31 cellular contexts compared by ENCODE assay signal in the genomic region with DNA sequence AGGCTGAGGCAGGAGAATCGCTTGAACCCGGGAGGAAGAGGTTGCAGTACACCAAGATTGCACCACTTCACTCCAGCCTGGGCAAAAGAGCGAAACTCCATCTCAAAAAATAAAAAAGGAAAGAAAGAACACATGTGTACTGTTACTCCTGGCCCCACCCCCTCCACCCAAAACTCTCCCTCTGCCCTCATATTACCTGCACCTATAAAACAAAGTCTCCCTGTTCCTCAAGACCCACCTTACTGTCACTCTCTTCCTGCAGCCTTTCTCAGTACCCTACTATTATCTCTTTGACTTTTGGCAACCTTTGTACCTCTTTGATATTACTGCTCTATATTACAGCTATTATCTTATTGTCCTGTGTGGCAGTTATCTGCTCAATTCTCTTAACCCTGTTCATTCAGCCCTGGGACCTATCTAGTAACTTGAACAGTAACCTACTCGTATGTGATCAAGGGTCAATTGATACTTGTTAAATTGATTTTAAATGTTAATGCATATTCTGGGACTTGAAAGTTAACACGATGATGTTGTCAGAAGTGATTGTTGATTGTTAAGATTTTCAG.
"Had no signal": no experiment of that assay in that cellular context is flagged by ENCODE, and none has a peak within 500 bp of the region (broad histone marks: within the 10 kb centered on the region; RNA-seq: fewer than 3 reads in every experiment).

No MANE protein-coding gene starts in this region.

- DNase-seq: activated B cell treated with CpG ODN at 0.5 μM for 24 hours; activated CD4-positive, alpha-beta memory T cell treated with anti-CD3 and anti-CD28 coated beads for 36 hours; activated CD4-positive, alpha-beta T cell treated with anti-CD3 and anti-CD28 coated beads for 4 hours; activated CD4-positive, alpha-beta T cell treated with anti-CD3 and anti-CD28 coated beads, Interleukin-2, amount 50 U/mL, for 1 hour; activated CD4-positive, CD25-positive, alpha-beta regulatory T cell treated with anti-CD3 and anti-CD28 coated beads, Interleukin-2, amount 50 U/mL, for 72 hours; activated CD8-positive, alpha-beta memory T cell treated with anti-CD3 and anti-CD28 coated beads, Interleukin-2, amount 50 U/mL, for 4 hours; activated gamma-delta T cell treated with Interleukin-2 at 50 U/mL for 16 hours; activated naive CD4-positive, alpha-beta T cell treated with anti-CD3 and anti-CD28 coated beads for 36 hours; activated T-cell treated with anti-CD3 and anti-CD28 coated beads for 4 hours; activated T-cell treated with anti-CD3 and anti-CD28 coated beads, Interleukin-2, amount 50 U/mL, for 4 hours; adrenal gland; body of pancreas; Kasumi-1; MM.1S; MV-4-11; NCI-H1092; NCI-H1436 treated with DMSO at 0.1 percent for 48 hours; NCI-H1694 treated with DMSO at 0.1 percent for 48 hours; NCI-H2029; NCI-H345; NCI-H524 treated with DMSO at 0.1 percent for 48 hours; SW 1271; T-helper 1 cell; T-helper 2 cell; T-helper 9 cell had no signal

- FAIRE-seq: astrocyte had no signal

- H3K4me3 ChIP-seq: adrenal gland, body of pancreas, breast epithelium had no signal

- H3K9me3 ChIP-seq: adrenal gland, body of pancreas, breast epithelium had no signal

- H3K4me1 ChIP-seq: adrenal gland, body of pancreas, breast epithelium had no signal

- H3K27ac ChIP-seq: adrenal gland, body of pancreas, breast epithelium, RWPE1, VCaP had no signal

- H3K4me3 Mint-ChIP-seq: activated B cell treated with CpG ODN at 0.5 μM for 24 hours; activated CD4-positive, alpha-beta memory T cell treated with anti-CD3 and anti-CD28 coated beads for 36 hours; activated naive CD4-positive, alpha-beta T cell treated with anti-CD3 and anti-CD28 coated beads for 36 hours; activated T-cell treated with anti-CD3 and anti-CD28 coated beads, Interleukin-2, amount 50 U/mL, for 4 hours; activated T-helper 1 cell treated with anti-CD3 and anti-CD28 coated beads, Interleukin-12 subunit alpha, Interleukin-12 subunit beta, Interleukin-2, Interleukin-4 antibody, amounts not matched to agents 30 ng/mL and 10 ng/mL and 1 ng/mL, durations not matched to agents 14 hours and 24 hours and 36 hours had no signal

- H3K36me3 ChIP-seq: adrenal gland, breast epithelium had no signal

- H3K27ac Mint-ChIP-seq: activated B cell treated with CpG ODN at 0.5 μM for 24 hours; activated CD4-positive, alpha-beta memory T cell treated with anti-CD3 and anti-CD28 coated beads for 36 hours; activated naive CD4-positive, alpha-beta T cell treated with anti-CD3 and anti-CD28 coated beads for 36 hours; activated naive CD4-positive, alpha-beta T cell treated with anti-CD3 and anti-CD28 coated beads, Interleukin-2, amount 50 U/mL, for 72 hours; activated T-helper 1 cell treated with anti-CD3 and anti-CD28 coated beads, Interleukin-12 subunit alpha, Interleukin-12 subunit beta, Interleukin-2, Interleukin-4 antibody, amounts not matched to agents 30 ng/mL and 10 ng/mL and 1 ng/mL, durations not matched to agents 14 hours and 24 hours and 36 hours had no signal

- H3K36me3 Mint-ChIP-seq: activated CD4-positive, alpha-beta memory T cell treated with anti-CD3 and anti-CD28 coated beads for 36 hours; activated naive CD4-positive, alpha-beta T cell treated with anti-CD3 and anti-CD28 coated beads, Interleukin-2, amount 50 U/mL, for 72 hours had no signal

- H3K27me3 ChIP-seq: body of pancreas, breast epithelium had no signal

- H3K9me3 Mint-ChIP-seq: activated B cell treated with CpG ODN at 0.5 μM for 24 hours; activated CD4-positive, alpha-beta memory T cell treated with anti-CD3 and anti-CD28 coated beads for 36 hours; activated naive CD4-positive, alpha-beta T cell treated with anti-CD3 and anti-CD28 coated beads for 36 hours; activated naive CD4-positive, alpha-beta T cell treated with anti-CD3 and anti-CD28 coated beads, Interleukin-2, amount 50 U/mL, for 72 hours; activated T-cell treated with anti-CD3 and anti-CD28 coated beads, Interleukin-2, amount 50 U/mL, for 4 hours; activated T-helper 1 cell treated with anti-CD3 and anti-CD28 coated beads, Interleukin-12 subunit alpha, Interleukin-12 subunit beta, Interleukin-2, Interleukin-4 antibody, amounts not matched to agents 30 ng/mL and 10 ng/mL and 1 ng/mL, durations not matched to agents 14 hours and 24 hours and 36 hours had no signal
